Comparison of ENCODE assay signal across 8 cellular contexts in the genomic region with DNA sequence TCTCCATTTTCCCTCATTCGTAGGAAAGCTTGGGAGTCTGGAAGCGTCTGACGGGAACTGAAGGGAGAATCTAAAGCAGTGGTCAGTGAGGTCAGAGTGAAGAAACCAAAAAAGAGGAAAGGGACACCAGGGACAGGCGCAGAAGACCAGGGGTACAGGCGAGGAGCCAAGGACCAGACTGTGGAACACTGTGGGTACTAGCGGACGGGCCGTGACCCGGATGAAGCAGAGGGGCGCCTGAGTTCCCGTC. TPM values are rescaled to one million over a fixed set of nuclear protein-coding genes. Genes with fewer than 3 reads are reported as not detected.
DNase-seq lines count a peak whose midpoint lies in the region; ATAC-seq, FAIRE-seq and TF ChIP-seq lines count a peak whose summit lies in the region.

No MANE protein-coding gene starts in this region.

- H3K27ac ChIP-seq in A549 = peak overlapping the region; percentile 97 to 99
- H3K27ac ChIP-seq in brain microvascular endothelial cell = peak overlapping the region; percentile 100
- H3K27ac ChIP-seq in mucosa of rectum (ENCODE audit: low read depth in 2 of 2, low read length in 2 of 2) = peak overlapping the region; percentile 97

- H3K4me2 ChIP-seq in A549 = peak overlapping the region; percentile 98

- 3% methylated on average over 9 of the region's 11 CpGs for whole genome bisulfite sequencing in A549 (ENCODE audit: missing lambda C conversion rate)

- no peak for TF ChIP-seq CTCF in A549 (IDR thresholded peaks at IDR 0.05)
- TF ChIP-seq CTCF in HFFc6 (IDR thresholded peaks at IDR 0.05) = no peak
- TF ChIP-seq CTCF in brain microvascular endothelial cell (IDR thresholded peaks at IDR 0.05; ENCODE audit: low read depth, low read length, missing control alignments) = no peak

- H3K4me1 ChIP-seq in A549 (peaks cover 23% of the 10 kb centered on the region), mucosa of rectum (ENCODE audit: control insufficient read depth in 2 of 2, insufficient read depth in 2 of 2, low read length in 2 of 2) (peaks cover 21 to 25% of the 10 kb centered on the region in 2 donors)

- peaks cover 5% of the 10 kb centered on the region for H3K36me3 Mint-ChIP-seq in HFFc6 (ENCODE audit: low read depth)

- TF ChIP-seq EP300 in A549 (IDR thresholded peaks at IDR 0.05) = no peak

- POLR2A ChIA-PET in A549 (lab: Yijun Ruan, JAX) = interaction anchor here (1.4 to 3.2 kb wide), 4 partner anchors 14 to 42 kb away, joined by 4 to 40 read pairs (median 7); a partner anchor contains a TSS

- FAIRE-seq in A549 (lab: Jason Lieb, UNC) = no peak

- in situ Hi-C loops in brain microvascular endothelial cell (cut with HindIII; ENCODE audit: low pct_ligation_motif_present, low sequenced_read_pairs) = no loop called here

- H3K27me3 Mint-ChIP-seq in HFFc6 (ENCODE audit: insufficient read depth) = no peaks in the 10 kb centered on the region; the same call in 1 of the 2 replicates

- no peak for ATAC-seq in A549
- no peak for ATAC-seq in HG03457 (IDR thresholded peaks at IDR 0.05; ENCODE audit: unreplicated experiment)

- DNase-seq in A549 (ENCODE audit: low read depth in 1 of 2, low spot score in 1 of 2) (no peak), HFFc6 (no peak), brain microvascular endothelial cell (no peak), SK-N-DZ (ENCODE audit: low spot score) (no peak)
- DNase-seq in activated effector memory CD4-positive, alpha-beta T cell treated with anti-CD3 and anti-CD28 coated beads, Interleukin-2, amount 50 U/mL, for 16 hours = no peak
- DNase-seq in activated CD4-positive, CD25-positive, alpha-beta regulatory T cell (lab: John Stamatoyannopoulos, UW) = no peak

- H3K9ac ChIP-seq in mucosa of rectum (ENCODE audit: low read depth in 1 of 2, low read length in 2 of 2) = peak overlapping the region; percentile 91 to 99

- H3K9me3 Mint-ChIP-seq in HFFc6 = no peaks in the 10 kb centered on the region

- H3K9me3 ChIP-seq in A549 (no peaks in the 10 kb centered on the region), mucosa of rectum (ENCODE audit: control insufficient read depth in 2 of 2, low read length in 2 of 2) (no peaks in the 10 kb centered on the region)

- CTCF ChIA-PET in A549 (lab: Yijun Ruan, JAX) = interaction anchor here (0.9 to 11.7 kb wide), 10 partner anchors 11 to 439 kb away, joined by 3 to 102 read pairs (median 13); a partner anchor contains a TSS

- peak; percentile 40 for TF ChIP-seq POLR2A in A549 (IDR thresholded peaks at IDR 0.05; ENCODE audit: low read length)

- H3K27me3 ChIP-seq in brain microvascular endothelial cell (replicated peaks) (no peaks in the 10 kb centered on the region), mucosa of rectum (ENCODE audit: control insufficient read depth in 2 of 2, insufficient read depth in 2 of 2, low read length in 2 of 2) (no peaks in the 10 kb centered on the region)

- peak overlapping the region; percentile 99 for H3K27ac Mint-ChIP-seq in HFFc6

- H3K4me3 ChIP-seq in A549 (peak overlapping the region; percentile 90), brain microvascular endothelial cell (ENCODE audit: low read depth, low read length) (peak overlapping the region; percentile 98), mucosa of rectum (ENCODE audit: low read length in 2 of 2) (peak overlapping the region; percentile 95 to 97)

- H3K4me1 Mint-ChIP-seq in HFFc6 (ENCODE audit: low read depth) = peaks cover 35% of the 10 kb centered on the region

- no peak for TF ChIP-seq RAD21 in A549 (conservative IDR thresholded peaks at IDR 0.05 in 1 of 2, IDR thresholded peaks at IDR 0.05 in 1 of 2)

- H3K36me3 ChIP-seq in brain microvascular endothelial cell (replicated peaks) (peaks cover 6% of the 10 kb centered on the region), mucosa of rectum (ENCODE audit: control insufficient read depth in 2 of 2, insufficient read depth in 2 of 2, low read length in 2 of 2) (no peaks in the 10 kb centered on the region)

- peak overlapping the region; percentile 94 for H3K4me3 Mint-ChIP-seq in HFFc6

TF ChIP-seq in A549, 52 proteins besides CTCF, POLR2A, EP300 and RAD21:
- TF ChIP-seq HDAC2 (IDR thresholded peaks at IDR 0.05) = no peak
- no peak for TF ChIP-seq HOXB5 (CRISPR knock-in tag; IDR thresholded peaks at IDR 0.05)
- TF ChIP-seq HOXA7 (CRISPR knock-in tag; IDR thresholded peaks at IDR 0.05) = no peak
- no peak for TF ChIP-seq HOXB13 (CRISPR knock-in tag; IDR thresholded peaks at IDR 0.05; ENCODE audit: low read depth)
- no peak for TF ChIP-seq RNF2 (IDR thresholded peaks at IDR 0.05; ENCODE audit: borderline replicate concordance, low read depth)
- TF ChIP-seq CBX2 (IDR thresholded peaks at IDR 0.05; ENCODE audit: borderline replicate concordance, low read depth) = no peak
- 0 out of 5 replicates have a peak, but pooled peaks of 1 of the 2 experiments have one; percentile 11 for TF ChIP-seq JUN (IDR thresholded peaks at IDR 0.05)

RNA-seq across cellular contexts. Expression of a gene that starts 0.2 kb away (rescaled TPM):
- polyA plus RNA-seq in A549 (2011; rRNA removed) = 53.4 and 73.9 TPM in 2 replicates
- polyA plus RNA-seq in A549 (2012; cell fraction: cytosol; rRNA removed) = 113 and 130 TPM in 2 replicates
- polyA plus RNA-seq in A549 (2012; cell fraction: nucleus; rRNA removed) = 143 and 156 TPM in 2 replicates
- 64.5 to 67.2 TPM (median 67.1 TPM) in 3 replicates for polyA plus RNA-seq in A549 (2017; fragmentation: RNase III; extraction: RNeasy Plus Mini Kit Qiagen cat#74134 plus additional on column Dnase treatment)
- polyA minus RNA-seq in A549 (2011; rRNA and poly(A)+ RNA removed) = 60.0 and 63.1 TPM in 2 replicates
- 10 to 100 TPM; 49.8 to 55.4 (median 51.5) TPM for total RNA-seq in HFFc6 (2021; fragmentation: NEBNext Ultra II Directional; extraction: Animal tissue kit (Norgen Biotek cat#: 25700))
- 83.7 and 106 TPM in 2 replicates for polyA plus RNA-seq in SK-N-DZ (2014; cell fraction: cytosol; rRNA removed)
- 77.1 and 99.5 TPM in 2 replicates for polyA plus RNA-seq in SK-N-DZ (2014; cell fraction: nucleus; rRNA removed)

RNA-seq across cellular contexts. Expression of a gene that starts 0.6 kb away (rescaled TPM):
- polyA plus RNA-seq in A549 (2011; rRNA removed) (13.8 and 16.2 TPM in 2 replicates), A549 (2017; fragmentation: RNase III; extraction: RNeasy Plus Mini Kit Qiagen cat#74134 plus additional on column Dnase treatment) (8.9 to 14.2 TPM (median 12.1 TPM) in 3 replicates)
- polyA plus RNA-seq in A549 (2012; cell fraction: cytosol; rRNA removed) = 9.7 and 10.3 TPM in 2 replicates
- 70.1 and 72.7 TPM in 2 replicates for polyA plus RNA-seq in A549 (2012; cell fraction: nucleus; rRNA removed)
- 19.8 and 23.0 TPM in 2 replicates for polyA minus RNA-seq in A549 (2011; rRNA and poly(A)+ RNA removed)
- total RNA-seq in HFFc6 (2021; fragmentation: NEBNext Ultra II Directional; extraction: Animal tissue kit (Norgen Biotek cat#: 25700)) = 10 to 100 TPM; 13.9 to 20.3 (median 16.9) TPM
- polyA plus RNA-seq in SK-N-DZ (2014; cell fraction: cytosol; rRNA removed) = 18.6 and 19.3 TPM in 2 replicates
- polyA plus RNA-seq in SK-N-DZ (2014; cell fraction: nucleus; rRNA removed) = 161 and 164 TPM in 2 replicates

RNA-seq across cellular contexts. Expression of a gene that starts 34.7 kb away (rescaled TPM):
- polyA plus RNA-seq in A549 (2011; rRNA removed) (1.1 and 1.5 TPM in 2 replicates), A549 (2017; fragmentation: RNase III; extraction: RNeasy Plus Mini Kit Qiagen cat#74134 plus additional on column Dnase treatment) (1.7 to 2.8 TPM (median 2.7 TPM) in 3 replicates)
- 1.9 and 2.3 TPM in 2 replicates for polyA plus RNA-seq in A549 (2012; cell fraction: cytosol; rRNA removed)
- polyA plus RNA-seq in A549 (2012; cell fraction: nucleus; rRNA removed) = 7.7 and 11.0 TPM in 2 replicates
- 1.3 and 1.9 TPM in 2 replicates for polyA minus RNA-seq in A549 (2011; rRNA and poly(A)+ RNA removed)
- total RNA-seq in HFFc6 (2021; fragmentation: NEBNext Ultra II Directional; extraction: Animal tissue kit (Norgen Biotek cat#: 25700)) = 1 to 10 TPM; 5.1 to 7.1 (median 6.1) TPM
- polyA plus RNA-seq in SK-N-DZ (2014; cell fraction: cytosol; rRNA removed) = 14.8 and 16.9 TPM in 2 replicates
- polyA plus RNA-seq in SK-N-DZ (2014; cell fraction: nucleus; rRNA removed) = 40.2 and 65.8 TPM in 2 replicates

RNA-seq across cellular contexts. Expression of a gene that starts 35.2 kb away (rescaled TPM):
- polyA plus RNA-seq in A549 (2011; rRNA removed) (154 and 227 TPM in 2 replicates), A549 (2017; fragmentation: RNase III; extraction: RNeasy Plus Mini Kit Qiagen cat#74134 plus additional on column Dnase treatment) (216 to 218 TPM (median 217 TPM) in 3 replicates)
- polyA plus RNA-seq in A549 (2012; cell fraction: cytosol; rRNA removed) = 242 and 259 TPM in 2 replicates
- polyA plus RNA-seq in A549 (2012; cell fraction: nucleus; rRNA removed) = 210 and 274 TPM in 2 replicates
- 307 and 312 TPM in 2 replicates for polyA minus RNA-seq in A549 (2011; rRNA and poly(A)+ RNA removed)
- 100 to 1,000 TPM; 231 to 351 (median 285) TPM for total RNA-seq in HFFc6 (2021; fragmentation: NEBNext Ultra II Directional; extraction: Animal tissue kit (Norgen Biotek cat#: 25700))
- 134 and 157 TPM in 2 replicates for polyA plus RNA-seq in SK-N-DZ (2014; cell fraction: cytosol; rRNA removed)
- 147 and 176 TPM in 2 replicates for polyA plus RNA-seq in SK-N-DZ (2014; cell fraction: nucleus; rRNA removed)

RNA-seq across cellular contexts. Expression of a gene that starts 47.0 kb away (rescaled TPM):
- polyA plus RNA-seq in A549 (2011; rRNA removed) = 8.4 and 10.7 TPM in 2 replicates
- polyA plus RNA-seq in A549 (2012; cell fraction: cytosol; rRNA removed) = 20.4 and 27.3 TPM in 2 replicates
- polyA plus RNA-seq in A549 (2012; cell fraction: nucleus; rRNA removed) = 26.3 and 37.8 TPM in 2 replicates
- 22.4 to 29.5 TPM (median 27.3 TPM) in 3 replicates for polyA plus RNA-seq in A549 (2017; fragmentation: RNase III; extraction: RNeasy Plus Mini Kit Qiagen cat#74134 plus additional on column Dnase treatment)
- 8.3 and 8.4 TPM in 2 replicates for polyA minus RNA-seq in A549 (2011; rRNA and poly(A)+ RNA removed)
- 10 to 100 TPM; 53.6 to 81.3 (median 58.8) TPM for total RNA-seq in HFFc6 (2021; fragmentation: NEBNext Ultra II Directional; extraction: Animal tissue kit (Norgen Biotek cat#: 25700))
- polyA plus RNA-seq in SK-N-DZ (2014; cell fraction: cytosol; rRNA removed) = 20.3 and 23.6 TPM in 2 replicates
- polyA plus RNA-seq in SK-N-DZ (2014; cell fraction: nucleus; rRNA removed) = 72.0 and 119 TPM in 2 replicates
